ENCODE assay signal across 13 cellular contexts in the genomic region with DNA sequence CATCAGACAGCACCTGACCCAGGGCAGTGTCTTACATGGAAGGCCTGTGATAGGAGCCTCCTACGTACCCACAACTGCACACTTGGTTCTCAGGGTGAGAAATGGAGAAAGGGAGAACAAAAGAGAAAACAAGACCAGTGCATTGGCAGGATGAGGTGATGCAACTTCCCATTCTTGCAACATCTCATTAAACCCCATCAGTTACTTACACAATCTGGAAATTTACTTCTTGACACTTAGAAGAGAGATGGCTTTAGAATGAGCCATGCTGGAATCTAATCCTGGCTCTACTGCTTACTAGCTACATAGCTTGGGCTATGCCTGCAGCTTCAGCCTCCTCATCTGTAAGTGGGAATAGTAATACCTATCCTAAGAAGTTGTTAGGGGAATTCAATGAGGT.
A peak's percentile ranks its signal among the peaks of the same experiment; 100 is the strongest.
DNase-seq lines count a peak whose midpoint lies in the region; ATAC-seq and TF ChIP-seq lines count a peak whose summit lies in the region.
"Had no signal": no experiment of that assay in that cellular context is flagged by ENCODE, and none has a peak within 500 bp of the region (broad histone marks: within the 10 kb centered on the region; RNA-seq: fewer than 3 reads in every experiment).

No MANE protein-coding gene starts in this region.

- peak overlapping the region; percentile 76 to 83 (median 78) for H3K27ac ChIP-seq in esophagus muscularis mucosa (replicated peaks in 1 of 4)
- H3K27ac ChIP-seq in trophoblast cell (ENCODE audit: low read depth, low read length): peak overlapping the region; percentile 2
- H3K27ac ChIP-seq: BLaER1, foreskin keratinocyte, WERI-Rb-1 had no signal

- H3K4me2 ChIP-seq in trophoblast cell (ENCODE audit: low read length): no peak overlapping the region
- H3K4me2 ChIP-seq: BLaER1 had no signal

- peak overlapping the region; percentile 44 for H2BK12ac ChIP-seq in trophoblast cell (ENCODE audit: low read length)

- H3K18ac ChIP-seq in trophoblast cell (ENCODE audit: low read length): peak overlapping the region; percentile 60

- H3K4ac ChIP-seq in trophoblast cell (ENCODE audit: low read depth, low read length): no peak overlapping the region

- H3K4me1 ChIP-seq in esophagus muscularis mucosa (peaks cover 8 to 100% (median 99%) of the 10 kb centered on the region in 4 donors), trophoblast cell (ENCODE audit: control insufficient read depth in 1 of 2, insufficient read depth in 2 of 2, low read length in 2 of 2) (peaks cover 23 to 35% of the 10 kb centered on the region in 2 experiments)

- H3K4me3 ChIP-seq in esophagus muscularis mucosa (no peak overlapping the region), trophoblast cell (ENCODE audit: low read depth, low read length) (no peak overlapping the region)
- H3K4me3 ChIP-seq: BLaER1 had no signal

- intact Hi-C loops in esophagus muscularis mucosa (cut with DNase I): no loop called here

- H3K9ac ChIP-seq in trophoblast cell (ENCODE audit: low read length): no peak overlapping the region
- H3K9ac ChIP-seq: BLaER1 had no signal

- peaks cover 40% of the 10 kb centered on the region for H3K79me1 ChIP-seq in trophoblast cell (ENCODE audit: low read length)

- no peak overlapping the region for H3K23ac ChIP-seq in trophoblast cell (ENCODE audit: low read length)

- H2BK5ac ChIP-seq in trophoblast cell (ENCODE audit: low read depth, low read length, poor library complexity): no peak overlapping the region

- H4K8ac ChIP-seq in trophoblast cell (ENCODE audit: low read depth, low read length): no peak overlapping the region

- TF ChIP-seq CTCF in esophagus muscularis mucosa (IDR thresholded peaks at IDR 0.05): no peak

- TF ChIP-seq POLR2A in esophagus muscularis mucosa (IDR thresholded peaks at IDR 0.05; ENCODE audit: low read depth): no peak

- H3K14ac ChIP-seq in trophoblast cell (ENCODE audit: low read length): peak overlapping the region; percentile 45

- H2AFZ ChIP-seq in trophoblast cell (ENCODE audit: insufficient read depth, low read length, poor library complexity): no peak overlapping the region

- H4K91ac ChIP-seq in trophoblast cell (ENCODE audit: low read depth, low read length): peak overlapping the region; percentile 10

- H3K9me3 ChIP-seq in esophagus muscularis mucosa: no peaks in the 10 kb centered on the region
- H3K9me3 ChIP-seq in trophoblast cell (ENCODE audit: insufficient read depth, low read depth, low read length): no peaks in the 10 kb centered on the region
- H3K9me3 ChIP-seq: BLaER1 had no signal

- WGBS in esophagus muscularis mucosa: 59% methylated on average over 1 of the region's 1 CpG
- WGBS in trophoblast cell (ENCODE audit: extremely low coverage, insufficient coverage, insufficient read length): no CpG with 5 or more reads among the region's 1 CpG

- H2BK120ac ChIP-seq in trophoblast cell (ENCODE audit: insufficient read depth, low read length, poor library complexity): peak overlapping the region; percentile 59

- H3K36me3 ChIP-seq in esophagus muscularis mucosa (no peaks in the 10 kb centered on the region), trophoblast cell (ENCODE audit: control insufficient read depth in 1 of 2, insufficient read depth in 2 of 2, low read length in 2 of 2) (peaks cover 2 to 6% of the 10 kb centered on the region in 2 experiments)
- H3K36me3 ChIP-seq: BLaER1, WERI-Rb-1 had no signal

- ATAC-seq in GM21825 (IDR thresholded peaks at IDR 0.05; ENCODE audit: unreplicated experiment): no peak
- ATAC-seq: foreskin keratinocyte, left colon had no signal

- no peaks in the 10 kb centered on the region for H3K27me3 ChIP-seq in esophagus muscularis mucosa
- no peaks in the 10 kb centered on the region for H3K27me3 ChIP-seq in trophoblast cell (ENCODE audit: insufficient read depth, low read length)
- H3K27me3 ChIP-seq: BLaER1, foreskin keratinocyte had no signal

- no peak overlapping the region for H4K12ac ChIP-seq in trophoblast cell (ENCODE audit: low read depth, low read length)

- H3K79me2 ChIP-seq in trophoblast cell (ENCODE audit: control insufficient read depth, insufficient read depth, low read length, poor library complexity): peaks cover 2% of the 10 kb centered on the region

- no peak for TF ChIP-seq EP300 in esophagus muscularis mucosa (IDR thresholded peaks at IDR 0.05)

- H2AK5ac ChIP-seq in trophoblast cell (ENCODE audit: low read length): peak overlapping the region; percentile 49

- DNase-seq in CD1c-positive myeloid dendritic cell (ENCODE audit: extremely low spot score) (peak; percentile 70), NOMO-1 treated with DMSO at 0.1 percent for 48 hours (lab: John Stamatoyannopoulos, UW; ENCODE audit: unreplicated experiment) (peak; percentile 81), esophagus muscularis mucosa (ENCODE audit: extremely low spot score) (no peak), trophoblast cell (peak in 1 of 2 donors; percentile 28), T-helper 1 cell (no peak), ecto neural progenitor cell (ENCODE audit: low spot score) (no peak)
- DNase-seq in stimulated activated CD4-positive, alpha-beta T cell treated with anti-CD3 and anti-CD28 coated beads, Interleukin-1b, Interleukin-23, amount 100 ng/mL, for 48 hours: no peak
- DNase-seq: activated T-cell treated with anti-CD3 and anti-CD28 coated beads, Interleukin-2, amount 50 U/mL, for 1 hour; left colon; WERI-Rb-1 had no signal

Comparison
In these comparisons a context has a peak if more than half of its experiments do, and no peak if none do; other contexts are left out.
1. DNase-seq: peak in CD1c-positive myeloid dendritic cell (single experiment) and NOMO-1 treated with DMSO at 0.1 percent for 48 hours (single experiment); none in esophagus muscularis mucosa (single experiment), stimulated activated CD4-positive, alpha-beta T cell treated with anti-CD3 and anti-CD28 coated beads, Interleukin-1b, Interleukin-23, amount 100 ng/mL, for 48 hours (single experiment), T-helper 1 cell (0 of 5) and ecto neural progenitor cell (single experiment).